ENCODE assay signal across 8 cellular contexts in the genomic region with DNA sequence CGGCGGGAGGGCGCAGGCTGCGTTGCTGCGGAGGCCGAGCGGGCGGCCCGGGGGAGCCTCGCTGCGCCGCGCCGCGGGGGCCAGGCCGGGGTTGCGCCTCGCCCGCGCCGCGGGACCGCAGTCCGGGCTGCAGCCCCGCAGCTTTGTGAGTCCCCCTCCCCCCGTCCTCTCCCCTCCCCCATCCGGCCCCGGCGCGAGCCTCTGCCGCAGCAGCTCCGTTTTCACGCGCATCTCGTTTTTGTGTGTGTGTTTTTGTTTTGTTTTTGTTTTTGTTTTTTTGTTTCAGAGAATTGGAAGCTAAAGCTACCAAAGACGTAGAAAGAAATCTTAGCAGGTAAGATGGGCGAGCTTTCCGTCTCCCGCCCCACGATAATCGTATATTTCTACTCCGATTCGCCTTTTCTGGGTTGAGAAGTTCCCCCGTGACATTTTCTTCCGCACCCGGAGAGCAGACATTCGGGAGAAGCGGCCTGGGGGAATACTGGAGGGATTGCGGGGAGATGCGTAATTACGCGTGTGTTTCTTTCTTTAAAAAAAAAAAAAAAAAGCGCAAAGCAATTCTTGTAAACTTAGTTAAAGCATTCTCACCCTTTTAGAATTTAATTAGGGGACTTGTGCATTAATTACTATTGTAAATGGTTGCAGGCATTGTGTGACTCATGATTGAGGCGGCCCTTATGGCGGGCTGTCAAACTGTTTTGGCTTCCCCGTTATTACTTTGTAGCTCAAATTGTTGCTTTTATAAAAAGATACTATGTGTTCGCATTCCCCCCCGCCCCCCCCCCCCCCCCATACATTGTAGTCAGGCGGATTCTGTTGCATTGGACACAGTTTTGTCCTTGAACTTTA. TPM values are rescaled to one million over a fixed set of nuclear protein-coding genes. Genes with fewer than 3 reads are reported as not detected.
DNase-seq lines count a peak whose midpoint lies in the region; ATAC-seq, FAIRE-seq and TF ChIP-seq lines count a peak whose summit lies in the region.

No MANE protein-coding gene starts in this region.

- peaks cover 3 to 4% (median 4%) of the 10 kb centered on the region in 3 donors for H3K27me3 Mint-ChIP-seq in CD14-positive monocyte (ENCODE audit: low read depth in 3 of 3)

- peak overlapping the region; percentile 82 for H3K9ac ChIP-seq in OCI-LY1 (ENCODE audit: low read length)

- H3K36me3 ChIP-seq in OCI-LY1 (ENCODE audit: insufficient read depth, low read length), result peaks cover 35% of the 10 kb centered on the region
- peaks cover 17% of the 10 kb centered on the region for H3K36me3 ChIP-seq in left ventricle myocardium inferior

- no peaks in the 10 kb centered on the region for H4K20me1 ChIP-seq in OCI-LY1 (ENCODE audit: insufficient read depth, low read length)

- intact Hi-C loops in CD14-positive monocyte (cut with micrococcal nuclease) (loop anchor here in 1 of 2 donors (5.0 kb wide), 1 partner anchor 188 kb away; no protein-coding TSS in a partner anchor), left ventricle myocardium inferior (cut with micrococcal nuclease) (loop anchor here (10.0 kb wide), 1 partner anchor 55 kb away; no protein-coding TSS in a partner anchor)

- H3K9me3 Mint-ChIP-seq in CD14-positive monocyte, result no peaks in the 10 kb centered on the region
- no peaks in the 10 kb centered on the region for H3K9me3 Mint-ChIP-seq in activated naive CD4-positive, alpha-beta T cell treated with anti-CD3 and anti-CD28 coated beads, Interleukin-2, amount 50 U/mL, for 72 hours

- peaks cover 27% of the 10 kb centered on the region for H3K4me1 Mint-ChIP-seq in CD14-positive monocyte

- DNase-seq in CD14-positive monocyte (ENCODE audit: low spot score) (no peak), left ventricle myocardium inferior (peak; percentile 44), renal cortical epithelial cell (ENCODE audit: low read depth) (peak; percentile 59), GM12891 (ENCODE audit: insufficient read length, low spot score) (no peak)
- no peak for DNase-seq in activated naive CD4-positive, alpha-beta T cell treated with anti-CD3 and anti-CD28 coated beads, Interleukin-2, amount 50 U/mL, for 72 hours (ENCODE audit: low spot score in 2 of 2)

- H3K4me3 ChIP-seq in OCI-LY1 (ENCODE audit: low read depth, low read length, poor library complexity, severe bottlenecking) (peak overlapping the region; percentile 82), left ventricle myocardium inferior (peak overlapping the region; percentile 91)

- H3K4me2 ChIP-seq in OCI-LY1 (ENCODE audit: low read length), result peak overlapping the region; percentile 79

- H3K4me1 ChIP-seq in OCI-LY1 (ENCODE audit: insufficient read depth, low read length, severe bottlenecking) (peaks cover 24% of the 10 kb centered on the region), left ventricle myocardium inferior (peaks cover 58% of the 10 kb centered on the region)

- H3K79me2 ChIP-seq in OCI-LY1 (ENCODE audit: insufficient read depth, low read length), result peaks cover 56% of the 10 kb centered on the region

- TF ChIP-seq CTCF in CD14-positive monocyte (IDR thresholded peaks at IDR 0.05) (no peak), OCI-LY1 (IDR thresholded peaks at IDR 0.05; ENCODE audit: low read length) (no peak), left ventricle myocardium inferior (IDR thresholded peaks at IDR 0.05; ENCODE audit: borderline replicate concordance) (no peak)

- peak overlapping the region; percentile 98 for H3K4me3 Mint-ChIP-seq in CD14-positive monocyte

- no peak overlapping the region for H2AFZ ChIP-seq in OCI-LY1 (ENCODE audit: low read length)

- no peak for FAIRE-seq in GM12891 (lab: Jason Lieb, UNC)

- ATAC-seq in GM21447 (IDR thresholded peaks at IDR 0.05; ENCODE audit: unreplicated experiment) (peak; percentile 17), GM18870 (IDR thresholded peaks at IDR 0.05; ENCODE audit: unreplicated experiment) (no peak)
- ATAC-seq in activated naive CD4-positive, alpha-beta T cell treated with anti-CD3 and anti-CD28 coated beads, Interleukin-2, amount 50 U/mL, for 72 hours, result no peak

- H3K36me3 Mint-ChIP-seq in CD14-positive monocyte, result peaks cover 17% of the 10 kb centered on the region in 2 donors
- peaks cover 20 to 39% of the 10 kb centered on the region in 2 donors for H3K36me3 Mint-ChIP-seq in activated naive CD4-positive, alpha-beta T cell treated with anti-CD3 and anti-CD28 coated beads, Interleukin-2, amount 50 U/mL, for 72 hours

- peak overlapping the region; percentile 84 to 95 (median 94) for H3K27ac Mint-ChIP-seq in CD14-positive monocyte
- peak overlapping the region; percentile 95 to 98 for H3K27ac Mint-ChIP-seq in activated naive CD4-positive, alpha-beta T cell treated with anti-CD3 and anti-CD28 coated beads, Interleukin-2, amount 50 U/mL, for 72 hours

- no peaks in the 10 kb centered on the region for H3F3A ChIP-seq in OCI-LY1 (ENCODE audit: insufficient read depth, low read length)

- H3K9me2 ChIP-seq in OCI-LY1 (ENCODE audit: low read depth, low read length), result no peaks in the 10 kb centered on the region

- H3K27ac ChIP-seq in OCI-LY1 (ENCODE audit: low read depth, low read length, poor library complexity, severe bottlenecking), result peak overlapping the region; percentile 69
- H3K27ac ChIP-seq in left ventricle myocardium inferior (replicated peaks), result peak overlapping the region; percentile 98

- no peaks in the 10 kb centered on the region for H3K9me3 ChIP-seq in OCI-LY1 (ENCODE audit: low read length)
- no peaks in the 10 kb centered on the region for H3K9me3 ChIP-seq in left ventricle myocardium inferior (replicated peaks)

- H3K27me3 ChIP-seq in OCI-LY1 (ENCODE audit: insufficient read depth, low read length) (no peaks in the 10 kb centered on the region), left ventricle myocardium inferior (ENCODE audit: low read depth) (no peaks in the 10 kb centered on the region)

- TF ChIP-seq POLR2A in GM12891 (IDR thresholded peaks at IDR 0.05; ENCODE audit: low read depth, low read length), result no peak

TF ChIP-seq in GM12891, 5 proteins besides CTCF, POLR2A, EP300 and RAD21:
- no peak for TF ChIP-seq POU2F2 (IDR thresholded peaks at IDR 0.05; ENCODE audit: low read depth, low read length)
- no peak for TF ChIP-seq SPI1 (IDR thresholded peaks at IDR 0.05; ENCODE audit: low read depth, low read length)
- TF ChIP-seq PAX5 (IDR thresholded peaks at IDR 0.05; ENCODE audit: insufficient read depth, low read length, severe bottlenecking), result no peak
- no peak for TF ChIP-seq TAF1 (IDR thresholded peaks at IDR 0.05; ENCODE audit: low read depth, low read length)
- TF ChIP-seq POLR2AphosphoS5 (IDR thresholded peaks at IDR 0.05; ENCODE audit: low read depth, low read length), result no peak

RNA-seq across cellular contexts. Expression of gene TNRC6A, which starts 0.7 kb away (rescaled TPM):
- polyA plus RNA-seq in CD14-positive monocyte, result 1 to 10 TPM; 3.3 to 4.0 TPM
- 10 to 100 TPM; 41.2 to 50.5 TPM for total RNA-seq in activated naive CD4-positive, alpha-beta T cell treated with anti-CD3 and anti-CD28 coated beads, Interleukin-2, amount 50 U/mL, for 72 hours
- total RNA-seq in left ventricle myocardium inferior (34.3 TPM), renal cortical epithelial cell (12.5 and 34.1 TPM in 2 replicates)
- polyA plus RNA-seq in GM12891 (2012; ENCODE audit: low read depth, missing spikeins), result 9.6 TPM

Comparison
In these comparisons a context has a peak if more than half of its experiments do, and no peak if none do; other contexts are left out.
1. DNase-seq: peak in left ventricle myocardium inferior (single experiment) and renal cortical epithelial cell (single experiment); none in CD14-positive monocyte (single experiment), activated naive CD4-positive, alpha-beta T cell treated with anti-CD3 and anti-CD28 coated beads, Interleukin-2, amount 50 U/mL, for 72 hours (0 of 2) and GM12891 (single experiment).